Comparison of ENCODE assay signal across 1 cellular context in genomic region chr5:78603636-78604175, GRCh38.
TF ChIP-seq lines count a peak whose summit lies in the region.

No MANE protein-coding gene starts in this region.

TF ChIP-seq in A549, 52 proteins besides CTCF, POLR2A, EP300 and RAD21 (continued from another document):
- TF ChIP-seq EHMT2 (IDR thresholded peaks at IDR 0.05; ENCODE audit: low read depth) (no peak), CHD4 (IDR thresholded peaks at IDR 0.05; ENCODE audit: borderline replicate concordance) (no peak), MAX (IDR thresholded peaks at IDR 0.05) (no peak), RFX5 (IDR thresholded peaks at IDR 0.05) (no peak), KDM1A (IDR thresholded peaks at IDR 0.05; ENCODE audit: low read depth) (no peak), PHF8 (IDR thresholded peaks at IDR 0.05; ENCODE audit: borderline replicate concordance, low read depth) (no peak), HMGXB4 (CRISPR knock-in tag; IDR thresholded peaks at IDR 0.05; ENCODE audit: borderline replicate concordance) (no peak), HOXB13 (CRISPR knock-in tag; IDR thresholded peaks at IDR 0.05; ENCODE audit: low read depth) (no peak)
TF ChIP-seq in A549: peak in this region for 0.
